Comparison of ENCODE assay signal across 21 cellular contexts in genomic region chr1:203524824-203525223, GRCh38. TPM values are rescaled to one million over a fixed set of nuclear protein-coding genes. Genes with fewer than 3 reads are reported as not detected.
A peak's percentile ranks its signal among the peaks of the same experiment; 100 is the strongest.
DNase-seq lines count a peak whose midpoint lies in the region; ATAC-seq and TF ChIP-seq lines count a peak whose summit lies in the region.
"Had no signal": no experiment of that assay in that cellular context is flagged by ENCODE, and none has a peak within 500 bp of the region (broad histone marks: within the 10 kb centered on the region; RNA-seq: fewer than 3 reads in every experiment).

No MANE protein-coding gene starts in this region.

- H3K27me3 ChIP-seq in right cardiac atrium (ENCODE audit: control insufficient read depth, insufficient read depth) (no peaks in the 10 kb centered on the region), right atrium auricular region (no peaks in the 10 kb centered on the region), esophagus squamous epithelium (no peaks in the 10 kb centered on the region), subcutaneous abdominal adipose tissue (ENCODE audit: control insufficient read depth in 5 of 5, insufficient read depth in 4 of 5, low read length in 5 of 5) (no peaks in the 10 kb centered on the region)
- H3K27me3 ChIP-seq: MG63 had no signal

- no peak for DNase-seq in right cardiac atrium
- no peak for DNase-seq in right atrium auricular region (ENCODE audit: low spot score)
- no peak for DNase-seq in esophagus squamous epithelium (lab: John Stamatoyannopoulos, UW)
- no peak for DNase-seq in NCI-H510A (lab: John Stamatoyannopoulos, UW)
- no peak for DNase-seq in activated naive CD8-positive, alpha-beta T cell treated with anti-CD3 and anti-CD28 coated beads, Interleukin-2, amount 50 U/mL, for 24 hours
- no peak for DNase-seq in NCI-H774 (lab: John Stamatoyannopoulos, UW)
- DNase-seq: Calu3; CD4-positive, alpha-beta T cell; DMS79 treated with DMSO at 0.1 percent for 48 hours; GDM1; GM23248; MG63; NCI-H1105 treated with DMSO at 0.1 percent for 48 hours; NCI-H187; NCI-H524 treated with DMSO at 0.1 percent for 48 hours; PC-3 had no signal

- intact Hi-C loops in right cardiac atrium (cut with DNase I) (no loop called here), esophagus squamous epithelium (cut with DNase I) (no loop called here)

- TF ChIP-seq POLR2A in esophagus squamous epithelium (IDR thresholded peaks at IDR 0.05) = no peak

- H3K27me3 Mint-ChIP-seq in activated naive CD8-positive, alpha-beta T cell treated with anti-CD3 and anti-CD28 coated beads, Interleukin-2, amount 50 U/mL, for 24 hours = no peaks in the 10 kb centered on the region
- H3K27me3 Mint-ChIP-seq: CD4-positive, alpha-beta T cell had no signal

- no peak overlapping the region for H3K27ac Mint-ChIP-seq in activated naive CD8-positive, alpha-beta T cell treated with anti-CD3 and anti-CD28 coated beads, Interleukin-2, amount 50 U/mL, for 24 hours
- H3K27ac Mint-ChIP-seq: CD4-positive, alpha-beta T cell had no signal

- peaks cover 11% of the 10 kb centered on the region for H3K4me1 ChIP-seq in right cardiac atrium (ENCODE audit: control insufficient read depth, insufficient read depth, low read length)
- peaks cover 0 to 57% of the 10 kb centered on the region in 2 donors for H3K4me1 ChIP-seq in right atrium auricular region
- H3K4me1 ChIP-seq in esophagus squamous epithelium = peaks cover 0 to 45% (median 10%) of the 10 kb centered on the region in 3 donors
- peaks cover 15 to 75% (median 69%) of the 10 kb centered on the region in 5 donors for H3K4me1 ChIP-seq in subcutaneous abdominal adipose tissue (ENCODE audit: control insufficient read depth in 5 of 5, insufficient read depth in 5 of 5, low read length in 5 of 5)

- no peak overlapping the region for H3K4me3 Mint-ChIP-seq in activated naive CD8-positive, alpha-beta T cell treated with anti-CD3 and anti-CD28 coated beads, Interleukin-2, amount 50 U/mL, for 24 hours
- H3K4me3 Mint-ChIP-seq: CD4-positive, alpha-beta T cell had no signal

- no peaks in the 10 kb centered on the region for H3K9me3 ChIP-seq in right cardiac atrium (ENCODE audit: control insufficient read depth, low read length)
- H3K9me3 ChIP-seq in right atrium auricular region = no peaks in the 10 kb centered on the region
- no peaks in the 10 kb centered on the region for H3K9me3 ChIP-seq in esophagus squamous epithelium
- no peaks in the 10 kb centered on the region for H3K9me3 ChIP-seq in subcutaneous abdominal adipose tissue (ENCODE audit: control insufficient read depth in 5 of 5, low read length in 5 of 5)
- H3K9me3 ChIP-seq: MG63 had no signal

- H3K9me3 Mint-ChIP-seq in activated naive CD8-positive, alpha-beta T cell treated with anti-CD3 and anti-CD28 coated beads, Interleukin-2, amount 50 U/mL, for 24 hours = no peaks in the 10 kb centered on the region
- H3K9me3 Mint-ChIP-seq: CD4-positive, alpha-beta T cell had no signal

- H3K4me3 ChIP-seq in right cardiac atrium (ENCODE audit: low read length) (no peak overlapping the region), right atrium auricular region (no peak overlapping the region), esophagus squamous epithelium (no peak overlapping the region), subcutaneous abdominal adipose tissue (ENCODE audit: low read depth in 1 of 5, low read length in 5 of 5) (peak overlapping the region in 1 of 5 donors; percentile 1)
- H3K4me3 ChIP-seq: GM23248, MG63 had no signal

- ATAC-seq in right cardiac atrium (no peak), GM19324 (IDR thresholded peaks at IDR 0.05; ENCODE audit: low FRiP score, unreplicated experiment) (no peak)
- ATAC-seq in activated naive CD8-positive, alpha-beta T cell treated with anti-CD3 and anti-CD28 coated beads, Interleukin-2, amount 50 U/mL, for 24 hours = no peak
- ATAC-seq: HepG2, PC-3 had no signal

- H3K36me3 Mint-ChIP-seq in activated naive CD8-positive, alpha-beta T cell treated with anti-CD3 and anti-CD28 coated beads, Interleukin-2, amount 50 U/mL, for 24 hours (ENCODE audit: low read depth) = no peaks in the 10 kb centered on the region

- 80% methylated on average over 4 of the region's 4 CpGs for WGBS in right cardiac atrium
- 82 to 89% methylated on average over 4 of the region's 4 CpGs for WGBS in esophagus squamous epithelium, 2 donors

- TF ChIP-seq CTCF in right atrium auricular region (IDR thresholded peaks at IDR 0.05) (no peak), esophagus squamous epithelium (IDR thresholded peaks at IDR 0.05) (no peak)

- H3K36me3 ChIP-seq in right atrium auricular region (no peaks in the 10 kb centered on the region), esophagus squamous epithelium (no peaks in the 10 kb centered on the region), subcutaneous abdominal adipose tissue (ENCODE audit: control insufficient read depth in 5 of 5, insufficient read depth in 5 of 5, low read length in 5 of 5) (no peaks in the 10 kb centered on the region)
- H3K36me3 ChIP-seq: MG63 had no signal

- no peak overlapping the region for H3K9ac ChIP-seq in subcutaneous abdominal adipose tissue (ENCODE audit: low read length in 5 of 5)
- H3K9ac ChIP-seq: GM23248 had no signal

- peaks cover 5% of the 10 kb centered on the region for H3K4me1 Mint-ChIP-seq in activated naive CD8-positive, alpha-beta T cell treated with anti-CD3 and anti-CD28 coated beads, Interleukin-2, amount 50 U/mL, for 24 hours

- peak overlapping the region; percentile 40 for H3K27ac ChIP-seq in right cardiac atrium (ENCODE audit: low read length)
- H3K27ac ChIP-seq in right atrium auricular region = peak overlapping the region in 1 of 2 donors; percentile 26
- peak overlapping the region in 3 of 4 donors; percentile 15 to 30 (median 18) for H3K27ac ChIP-seq in esophagus squamous epithelium
- H3K27ac ChIP-seq in subcutaneous abdominal adipose tissue (ENCODE audit: low read depth, low read length) = peak overlapping the region; percentile 83
- H3K27ac ChIP-seq: GM23248 had no signal

RNA-seq across cellular contexts. Expression of gene OPTC, which starts 30.9 kb away (rescaled TPM):
- total RNA-seq in right cardiac atrium (not detected), right atrium auricular region (not detected), esophagus squamous epithelium (not detected)
- not detected for polyA plus RNA-seq in right cardiac atrium
- total RNA-seq: A673; Calu3; CD4-positive, alpha-beta T cell; GM23248; HepG2; PC-3; SK-MEL-5 had no signal
- polyA plus RNA-seq: GM23248, HepG2 had no signal

RNA-seq across cellular contexts. Expression of gene PRELP, which starts 49.2 kb away (rescaled TPM):
- total RNA-seq in right cardiac atrium (100 to 1,000 TPM in 1 of 4 donors, 10 to 100 TPM in 3; 43.9 to 109 (median 67.4) TPM), right atrium auricular region (100 to 1,000 TPM in 1 of 2 donors, 10 to 100 TPM in 1; 54.5 to 243 TPM), esophagus squamous epithelium (10 to 100 TPM in 2 of 4 donors, 1 to 10 TPM in 2; 2.2 to 71.0 (median 9.1) TPM)
- polyA plus RNA-seq in right cardiac atrium = 61.9 TPM
- total RNA-seq: A673; Calu3; CD4-positive, alpha-beta T cell; HepG2; PC-3 had no signal
- polyA plus RNA-seq: HepG2 had no signal
